In the genomic region with DNA sequence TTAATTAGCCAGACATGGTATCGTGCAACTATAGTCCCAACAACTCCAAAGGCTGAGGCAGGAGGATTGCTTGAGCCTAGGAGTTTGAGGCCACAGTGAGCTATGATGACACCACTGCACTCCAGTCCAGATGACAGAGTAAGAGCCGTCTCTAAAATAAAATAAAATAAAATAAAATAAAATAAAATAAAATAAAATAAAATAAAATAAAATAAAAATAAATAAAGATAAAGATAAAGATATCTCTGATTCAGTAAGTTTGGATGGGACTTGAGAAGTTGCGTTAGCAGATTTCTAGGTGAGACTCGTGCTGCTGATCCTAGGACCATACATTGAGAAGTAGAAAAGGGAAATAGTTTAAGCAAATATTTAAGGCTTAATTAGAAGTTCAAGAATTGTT, we compare ENCODE assay signal across 34 cellular contexts.
"Had no signal": no experiment of that assay in that cellular context is flagged by ENCODE, and none has a peak within 500 bp of the region (broad histone marks: within the 10 kb centered on the region; RNA-seq: fewer than 3 reads in every experiment).

No MANE protein-coding gene starts in this region.

- H3K4me3 Mint-ChIP-seq: activated naive CD4-positive, alpha-beta T cell treated with anti-CD3 and anti-CD28 coated beads for 36 hours; activated naive CD4-positive, alpha-beta T cell treated with anti-CD3 and anti-CD28 coated beads, Interleukin-2, amount 10 ng/mL, durations not matched to agents 7 days and 5 days; activated naive CD4-positive, alpha-beta T cell treated with anti-CD3 and anti-CD28 coated beads, Interleukin-2, amount 50 U/mL, for 24 hours; activated naive CD8-positive, alpha-beta T cell; activated naive CD8-positive, alpha-beta T cell treated with anti-CD3 and anti-CD28 coated beads for 36 hours; activated naive CD8-positive, alpha-beta T cell treated with anti-CD3 and anti-CD28 coated beads, Interleukin-2, amount 10 ng/mL, durations not matched to agents 7 days and 5 days; activated naive CD8-positive, alpha-beta T cell treated with anti-CD3 and anti-CD28 coated beads, Interleukin-2, amount 50 U/mL, for 24 hours; activated T-cell treated with anti-CD3 and anti-CD28 coated beads, Interleukin-2, amount 50 U/mL, for 24 hours; activated T-cell treated with anti-CD3 and anti-CD28 coated beads, Interleukin-2, amount 50 U/mL, for 4 hours; activated T-cell treated with anti-CD3 and anti-CD28 coated beads, Interleukin-2, amount 50 U/mL, for 72 hours; activated T-helper 1 cell treated with anti-CD3 and anti-CD28 coated beads, Interleukin-12 subunit alpha, Interleukin-12 subunit beta, Interleukin-2, Interleukin-4 antibody, amounts not matched to agents 30 ng/mL and 10 ng/mL and 1 ng/mL, durations not matched to agents 14 hours and 24 hours and 36 hours; activated T-helper 17 cell treated with anti-CD3 and anti-CD28 coated beads, Interleukin-2, amount 50 U/mL, for 72 hours; brain; central memory CD8-positive, alpha-beta T cell had no signal

- H3K27ac Mint-ChIP-seq: activated naive CD4-positive, alpha-beta T cell treated with anti-CD3 and anti-CD28 coated beads for 36 hours; activated naive CD4-positive, alpha-beta T cell treated with anti-CD3 and anti-CD28 coated beads, Interleukin-2, amount 10 ng/mL, durations not matched to agents 7 days and 5 days; activated naive CD4-positive, alpha-beta T cell treated with anti-CD3 and anti-CD28 coated beads, Interleukin-2, amount 50 U/mL, for 24 hours; activated naive CD4-positive, alpha-beta T cell treated with anti-CD3 and anti-CD28 coated beads, Interleukin-2, amount 50 U/mL, for 72 hours; activated naive CD8-positive, alpha-beta T cell; activated naive CD8-positive, alpha-beta T cell treated with anti-CD3 and anti-CD28 coated beads for 36 hours; activated naive CD8-positive, alpha-beta T cell treated with anti-CD3 and anti-CD28 coated beads, Interleukin-2, amount 10 ng/mL, durations not matched to agents 7 days and 5 days; activated naive CD8-positive, alpha-beta T cell treated with anti-CD3 and anti-CD28 coated beads, Interleukin-2, amount 50 U/mL, for 24 hours; activated T-cell treated with anti-CD3 and anti-CD28 coated beads, Interleukin-2, amount 50 U/mL, for 24 hours; activated T-cell treated with anti-CD3 and anti-CD28 coated beads, Interleukin-2, amount 50 U/mL, for 72 hours; activated T-helper 1 cell treated with anti-CD3 and anti-CD28 coated beads, Interleukin-12 subunit alpha, Interleukin-12 subunit beta, Interleukin-2, Interleukin-4 antibody, amounts not matched to agents 30 ng/mL and 10 ng/mL and 1 ng/mL, durations not matched to agents 14 hours and 24 hours and 36 hours; activated T-helper 17 cell treated with anti-CD3 and anti-CD28 coated beads, Interleukin-2, amount 50 U/mL, for 72 hours; activated T-helper 2 cell treated with anti-CD3 and anti-CD28 coated beads, Interferon-gamma antibody, Interleukin-2, Interleukin-4, amounts not matched to agents 10 μg/mL and 5 μg/mL and 100 μg/mL, durations not matched to agents 14 hours and 24 hours and 36 hours; brain had no signal

- H3K4me1 Mint-ChIP-seq: activated naive CD4-positive, alpha-beta T cell treated with anti-CD3 and anti-CD28 coated beads, Interleukin-2, amount 10 ng/mL, durations not matched to agents 7 days and 5 days; activated naive CD4-positive, alpha-beta T cell treated with anti-CD3 and anti-CD28 coated beads, Interleukin-2, amount 50 U/mL, for 24 hours; activated naive CD8-positive, alpha-beta T cell treated with anti-CD3 and anti-CD28 coated beads for 36 hours; activated naive CD8-positive, alpha-beta T cell treated with anti-CD3 and anti-CD28 coated beads, Interleukin-2, amount 10 ng/mL, durations not matched to agents 7 days and 5 days; activated naive CD8-positive, alpha-beta T cell treated with anti-CD3 and anti-CD28 coated beads, Interleukin-2, amount 50 U/mL, for 24 hours; activated T-helper 17 cell treated with anti-CD3 and anti-CD28 coated beads, Interleukin-2, amount 50 U/mL, for 72 hours; brain; central memory CD8-positive, alpha-beta T cell had no signal

- H3K27me3 Mint-ChIP-seq: activated naive CD4-positive, alpha-beta T cell treated with anti-CD3 and anti-CD28 coated beads, Interleukin-2, amount 10 ng/mL, durations not matched to agents 7 days and 5 days; activated naive CD4-positive, alpha-beta T cell treated with anti-CD3 and anti-CD28 coated beads, Interleukin-2, amount 50 U/mL, for 24 hours; activated naive CD8-positive, alpha-beta T cell; activated naive CD8-positive, alpha-beta T cell treated with anti-CD3 and anti-CD28 coated beads for 36 hours; activated naive CD8-positive, alpha-beta T cell treated with anti-CD3 and anti-CD28 coated beads, Interleukin-2, amount 50 U/mL, for 24 hours; activated T-cell treated with anti-CD3 and anti-CD28 coated beads, Interleukin-2, amount 50 U/mL, for 24 hours; brain; central memory CD8-positive, alpha-beta T cell had no signal

- H3K36me3 Mint-ChIP-seq: activated naive CD4-positive, alpha-beta T cell treated with anti-CD3 and anti-CD28 coated beads, Interleukin-2, amount 10 ng/mL, durations not matched to agents 7 days and 5 days; activated naive CD4-positive, alpha-beta T cell treated with anti-CD3 and anti-CD28 coated beads, Interleukin-2, amount 50 U/mL, for 24 hours; activated naive CD4-positive, alpha-beta T cell treated with anti-CD3 and anti-CD28 coated beads, Interleukin-2, amount 50 U/mL, for 72 hours; activated naive CD8-positive, alpha-beta T cell; activated naive CD8-positive, alpha-beta T cell treated with anti-CD3 and anti-CD28 coated beads for 36 hours; activated naive CD8-positive, alpha-beta T cell treated with anti-CD3 and anti-CD28 coated beads, Interleukin-2, amount 10 ng/mL, durations not matched to agents 7 days and 5 days; brain had no signal

- ATAC-seq: activated naive CD4-positive, alpha-beta T cell treated with anti-CD3 and anti-CD28 coated beads, Interleukin-2, amount 50 U/mL, for 72 hours; activated naive CD8-positive, alpha-beta T cell treated with anti-CD3 and anti-CD28 coated beads, Interleukin-2, amount 50 U/mL, for 24 hours; activated T-cell treated with anti-CD3 and anti-CD28 coated beads, Interleukin-2, amount 50 U/mL, for 4 hours; activated T-cell treated with anti-CD3 and anti-CD28 coated beads, Interleukin-2, amount 50 U/mL, for 72 hours; activated T-helper 17 cell treated with anti-CD3 and anti-CD28 coated beads, Interleukin-2, amount 50 U/mL, for 72 hours; body of pancreas had no signal

- H3K9me3 Mint-ChIP-seq: activated naive CD4-positive, alpha-beta T cell treated with anti-CD3 and anti-CD28 coated beads, Interleukin-2, amount 10 ng/mL, durations not matched to agents 7 days and 5 days; activated T-helper 17 cell treated with anti-CD3 and anti-CD28 coated beads, Interleukin-2, amount 50 U/mL, for 72 hours; activated T-helper 2 cell treated with anti-CD3 and anti-CD28 coated beads, Interferon-gamma antibody, Interleukin-2, Interleukin-4, amounts not matched to agents 10 μg/mL and 5 μg/mL and 100 μg/mL, durations not matched to agents 14 hours and 24 hours and 36 hours; central memory CD8-positive, alpha-beta T cell had no signal

- DNase-seq: activated effector memory CD4-positive, alpha-beta T cell treated with anti-CD3 and anti-CD28 coated beads, Interleukin-2, amount 50 U/mL, for 16 hours; activated effector memory CD4-positive, alpha-beta T cell treated with Interleukin-2 at 50 U/mL for 16 hours; activated gamma-delta T cell; activated gamma-delta T cell treated with Interleukin-2 at 50 U/mL for 16 hours; activated naive CD4-positive, alpha-beta T cell; activated naive CD4-positive, alpha-beta T cell treated with anti-CD3 and anti-CD28 coated beads for 36 hours; activated naive CD4-positive, alpha-beta T cell treated with anti-CD3 and anti-CD28 coated beads, Interleukin-2, amount 10 ng/mL, durations not matched to agents 7 days and 5 days; activated naive CD4-positive, alpha-beta T cell treated with anti-CD3 and anti-CD28 coated beads, Interleukin-2, amount 50 U/mL, for 16 hours; activated naive CD4-positive, alpha-beta T cell treated with Interleukin-2 at 50 U/mL for 16 hours; activated naive CD8-positive, alpha-beta T cell treated with anti-CD3 and anti-CD28 coated beads for 36 hours; activated naive CD8-positive, alpha-beta T cell treated with anti-CD3 and anti-CD28 coated beads, Interleukin-2, amount 10 ng/mL, durations not matched to agents 7 days and 5 days; activated naive CD8-positive, alpha-beta T cell treated with anti-CD3 and anti-CD28 coated beads, Interleukin-2, amount 50 U/mL, for 24 hours; activated T-cell treated with anti-CD3 and anti-CD28 coated beads, Interleukin-2, amount 50 U/mL, for 24 hours; activated T-cell treated with anti-CD3 and anti-CD28 coated beads, Interleukin-2, amount 50 U/mL, for 4 hours; activated T-cell treated with anti-CD3 and anti-CD28 coated beads, Interleukin-2, amount 50 U/mL, for 48 hours; activated T-cell treated with anti-CD3 and anti-CD28 coated beads, Interleukin-2, amount 50 U/mL, for 72 hours; adrenal gland; amniotic stem cell; amygdala; anterior cingulate cortex; aorta; body of pancreas; brain microvascular endothelial cell; caudate nucleus; central memory CD4-positive, alpha-beta T cell; cerebellar nuclear complex had no signal
